8 cellular contexts compared by ENCODE assay signal in genomic region chr1:6448749-6449631, GRCh38. TPM values are rescaled to one million over a fixed set of nuclear protein-coding genes. Genes with fewer than 3 reads are reported as not detected.
DNase-seq lines count a peak whose midpoint lies in the region; ATAC-seq, FAIRE-seq and TF ChIP-seq lines count a peak whose summit lies in the region.

No MANE protein-coding gene starts in this region.

- no peak for TF ChIP-seq POLR2A in IMR-90 (IDR thresholded peaks at IDR 0.05; ENCODE audit: low read depth, low read length)

- BruUV-seq in IMR-90 (replicated peaks; lab: Mats Ljungman, UMichigan) = no TSS peak

- H3K36me3 Mint-ChIP-seq in CD4-positive, CD25-positive, alpha-beta regulatory T cell = no peaks in the 10 kb centered on the region
- H3K36me3 Mint-ChIP-seq in astrocyte (ENCODE audit: low read depth, unreplicated experiment) = peaks cover 4% of the 10 kb centered on the region
- H3K36me3 Mint-ChIP-seq in activated CD8-positive, alpha-beta memory T cell treated with anti-CD3 and anti-CD28 coated beads, Interleukin-2, amount 10 ng/mL, durations not matched to agents 7 days and 5 days = no peaks in the 10 kb centered on the region

- H3K23ac ChIP-seq in IMR-90 (ENCODE audit: low read depth, low read length) (no peak overlapping the region), mesendoderm (ENCODE audit: low read length) (no peak overlapping the region)

- no peak overlapping the region for H2BK5ac ChIP-seq in IMR-90 (ENCODE audit: low read depth, low read length, poor library complexity, severe bottlenecking)
- H2BK5ac ChIP-seq in mesendoderm (ENCODE audit: low read length) = no peak overlapping the region

- H2BK120ac ChIP-seq in IMR-90 (ENCODE audit: low read depth, low read length) (no peak overlapping the region), mesendoderm (ENCODE audit: low read depth, low read length) (no peak overlapping the region)

- no peak overlapping the region for H4K91ac ChIP-seq in IMR-90 (ENCODE audit: insufficient read depth, low read depth, low read length)

- no peak overlapping the region for H3K27ac ChIP-seq in CD4-positive, CD25-positive, alpha-beta regulatory T cell (ENCODE audit: insufficient read depth, low read length, poor library complexity, severe bottlenecking)
- H3K27ac ChIP-seq in IMR-90 (ENCODE audit: insufficient read depth, low read length) (no peak overlapping the region), astrocyte (ENCODE audit: low read depth, low read length) (no peak overlapping the region), mesendoderm (ENCODE audit: low read depth, low read length) (no peak overlapping the region)

- CTCF ChIA-PET in IMR-90 (lab: Yijun Ruan, JAX) = interaction anchor here (0.6 to 1.1 kb wide), 3 partner anchors 12 to 208 kb away, joined by 3 read pairs; no protein-coding TSS in a partner anchor
- CTCF ChIA-PET in activated CD8-positive, alpha-beta memory T cell treated with anti-CD3 and anti-CD28 coated beads, Interleukin-2, amount 10 ng/mL, durations not matched to agents 7 days and 5 days (lab: Charles Lee) = interaction anchor here (1.0 to 3.8 kb wide), 6 partner anchors 11 to 90 kb away, joined by 3 to 26 read pairs (median 4); partner anchors contain the start of gene TNFRSF25

- TF ChIP-seq CTCF in IMR-90 (conservative IDR thresholded peaks at IDR 0.05; ENCODE audit: low read depth, low read length) (0 out of 2 replicates have a peak, but pooled peaks have one; percentile 10), astrocyte (IDR thresholded peaks at IDR 0.05; ENCODE audit: insufficient read depth, low read depth, low read length) (no peak)

- in situ Hi-C loops in IMR-90 (cut with MboI; ENCODE audit: low sequenced_read_pairs) = no loop called here

- ATAC-seq in CD4-positive, CD25-positive, alpha-beta regulatory T cell (ENCODE audit: low read depth in 2 of 2) = peak in 1 of 2 donors; percentile 17
- peak; percentile 65 for ATAC-seq in IMR-90 (ENCODE audit: low read depth)
- no peak for ATAC-seq in GM19328 (IDR thresholded peaks at IDR 0.05; ENCODE audit: unreplicated experiment)
- no peak for ATAC-seq in GM18873 (IDR thresholded peaks at IDR 0.05; ENCODE audit: low FRiP score, unreplicated experiment)
- ATAC-seq in GM21526 (IDR thresholded peaks at IDR 0.05; ENCODE audit: low FRiP score, unreplicated experiment) = no peak
- ATAC-seq in activated CD8-positive, alpha-beta memory T cell treated with anti-CD3 and anti-CD28 coated beads, Interleukin-2, amount 10 ng/mL, durations not matched to agents 7 days and 5 days = no peak

- WGBS in IMR-90 (ENCODE audit: extremely low coverage in 2 of 2, insufficient read length in 1 of 2), 2 experiments = 4% methylated on average over 10 of the region's 66 CpGs; no CpG with 5 or more reads in 1 of the 2 experiments
- no CpG with 5 or more reads among the region's 66 CpGs for WGBS in mesendoderm (ENCODE audit: extremely low coverage, insufficient coverage, low lambda C conversion rate)

- H4K20me1 ChIP-seq in IMR-90 (ENCODE audit: insufficient read depth, low read length) (no peaks in the 10 kb centered on the region), astrocyte (ENCODE audit: insufficient read depth, low read length) (no peaks in the 10 kb centered on the region)

- peaks cover 77% of the 10 kb centered on the region for H3K27me3 Mint-ChIP-seq in CD4-positive, CD25-positive, alpha-beta regulatory T cell
- H3K27me3 Mint-ChIP-seq in astrocyte (ENCODE audit: low read depth, unreplicated experiment) = peaks cover 42% of the 10 kb centered on the region
- peaks cover 65% of the 10 kb centered on the region for H3K27me3 Mint-ChIP-seq in activated CD8-positive, alpha-beta memory T cell treated with anti-CD3 and anti-CD28 coated beads, Interleukin-2, amount 10 ng/mL, durations not matched to agents 7 days and 5 days

- H3K18ac ChIP-seq in IMR-90 (ENCODE audit: low read depth, low read length) = no peak overlapping the region
- H3K18ac ChIP-seq in mesendoderm (ENCODE audit: low read length) = no peak overlapping the region

- DNase-seq in CD4-positive, CD25-positive, alpha-beta regulatory T cell = no peak
- DNase-seq in IMR-90 (no peak), astrocyte (ENCODE audit: low read depth) (no peak), mesendoderm (peak; percentile 73)
- no peak for DNase-seq in activated CD8-positive, alpha-beta memory T cell treated with anti-CD3 and anti-CD28 coated beads, Interleukin-2, amount 10 ng/mL, durations not matched to agents 7 days and 5 days

- no peak overlapping the region for H3K14ac ChIP-seq in IMR-90 (replicated peaks; ENCODE audit: low read depth, low read length)

- H2AK5ac ChIP-seq in IMR-90 (ENCODE audit: low read depth, low read length) (no peak overlapping the region), mesendoderm (ENCODE audit: low read length) (no peak overlapping the region)

- H3K56ac ChIP-seq in IMR-90 (ENCODE audit: extremely low read depth, insufficient read depth, low read length) (no peak overlapping the region), mesendoderm (ENCODE audit: low read length) (no peak overlapping the region)

- no peak overlapping the region for H4K5ac ChIP-seq in IMR-90 (ENCODE audit: low read depth, low read length)
- no peak overlapping the region for H4K5ac ChIP-seq in mesendoderm (ENCODE audit: low read length)

- H3K36me3 ChIP-seq in CD4-positive, CD25-positive, alpha-beta regulatory T cell (ENCODE audit: control insufficient read depth, insufficient read depth, low read length) = no peaks in the 10 kb centered on the region
- H3K36me3 ChIP-seq in IMR-90 (ENCODE audit: control insufficient read depth, insufficient read depth, low read length) (no peaks in the 10 kb centered on the region), astrocyte (ENCODE audit: insufficient read depth, low read length) (no peaks in the 10 kb centered on the region), mesendoderm (ENCODE audit: control insufficient read depth, insufficient read depth, low read length) (no peaks in the 10 kb centered on the region)

- H4K8ac ChIP-seq in IMR-90 (ENCODE audit: low read depth in 2 of 2, low read length in 2 of 2) (no peak overlapping the region), mesendoderm (ENCODE audit: low read depth, low read length) (no peak overlapping the region)

- FAIRE-seq in astrocyte (lab: Jason Lieb, UNC) = no peak

- dilution Hi-C loops in IMR-90 (cut with HindIII; ENCODE audit: low sequenced_read_pairs, unreplicated experiment) = no loop called here

- no peaks in the 10 kb centered on the region for H3K9me3 ChIP-seq in CD4-positive, CD25-positive, alpha-beta regulatory T cell (ENCODE audit: control insufficient read depth in 2 of 2, low read length in 2 of 2)
- no peaks in the 10 kb centered on the region for H3K9me3 ChIP-seq in IMR-90 (ENCODE audit: control insufficient read depth, insufficient read depth, low read length)
- H3K9me3 ChIP-seq in astrocyte (ENCODE audit: insufficient read depth, low read depth, low read length) = no peaks in the 10 kb centered on the region

- no peak overlapping the region for H3K4me3 ChIP-seq in CD4-positive, CD25-positive, alpha-beta regulatory T cell (ENCODE audit: low read depth, low read length)
- H3K4me3 ChIP-seq in IMR-90 (ENCODE audit: insufficient read depth, low read depth, low read length) (0 out of 2 replicates have a peak overlapping the region, but pooled peaks have one; percentile 12), astrocyte (ENCODE audit: insufficient read depth, low read depth, low read length) (no peak overlapping the region), mesendoderm (ENCODE audit: low read length) (no peak overlapping the region)

- no peak overlapping the region for H3K4ac ChIP-seq in IMR-90 (ENCODE audit: low read depth, low read length)
- H3K4ac ChIP-seq in mesendoderm (ENCODE audit: low read depth, low read length) = no peak overlapping the region

- POLR2A ChIA-PET in IMR-90 (lab: Charles Lee; ENCODE audit: unreplicated experiment) = no interaction called here

- no peaks in the 10 kb centered on the region; the same call in 1 of the 2 replicates for H3K9me1 ChIP-seq in IMR-90 (ENCODE audit: insufficient read depth, low read length)

- H3K79me2 ChIP-seq in astrocyte (ENCODE audit: insufficient read depth, low read length) (no peaks in the 10 kb centered on the region), mesendoderm (ENCODE audit: control insufficient read depth, insufficient read depth, low read length) (no peaks in the 10 kb centered on the region)

- intact Hi-C loops in IMR-90 (cut with micrococcal nuclease) = no loop called here

- H2BK15ac ChIP-seq in IMR-90 (ENCODE audit: low read depth, low read length) = no peak overlapping the region
- H2BK15ac ChIP-seq in mesendoderm (replicated peaks; ENCODE audit: low read depth) = no peak overlapping the region

- peaks cover 30% of the 10 kb centered on the region for H3K4me1 ChIP-seq in CD4-positive, CD25-positive, alpha-beta regulatory T cell (ENCODE audit: control insufficient read depth, insufficient read depth, low read length, poor library complexity, severe bottlenecking)
- H3K4me1 ChIP-seq in IMR-90 (ENCODE audit: control insufficient read depth, insufficient read depth, low read length) (no peaks in the 10 kb centered on the region), astrocyte (ENCODE audit: insufficient read depth, low read length) (no peaks in the 10 kb centered on the region), mesendoderm (ENCODE audit: control insufficient read depth, low read depth, low read length) (no peaks in the 10 kb centered on the region)

- peak overlapping the region; percentile 13 to 70 (median 57) for H3K4me3 Mint-ChIP-seq in CD4-positive, CD25-positive, alpha-beta regulatory T cell
- no peak overlapping the region for H3K4me3 Mint-ChIP-seq in astrocyte (ENCODE audit: unreplicated experiment)
- H3K4me3 Mint-ChIP-seq in activated CD8-positive, alpha-beta memory T cell treated with anti-CD3 and anti-CD28 coated beads, Interleukin-2, amount 10 ng/mL, durations not matched to agents 7 days and 5 days = no peak overlapping the region

- no peak for TF ChIP-seq RAD21 in IMR-90 (IDR thresholded peaks at IDR 0.05; ENCODE audit: low read length)

- H3K4me2 ChIP-seq in IMR-90 (ENCODE audit: low read depth, low read length) (no peak overlapping the region; the same call in 1 of the 2 replicates), astrocyte (ENCODE audit: low read length) (peak overlapping the region; percentile 11), mesendoderm (ENCODE audit: low read length) (no peak overlapping the region)

- H3K79me1 ChIP-seq in IMR-90 (ENCODE audit: low read depth in 1 of 2, low read length in 2 of 2) = no peaks in the 10 kb centered on the region
- H3K79me1 ChIP-seq in mesendoderm (ENCODE audit: low read length) = no peaks in the 10 kb centered on the region

- H3K9me3 Mint-ChIP-seq in CD4-positive, CD25-positive, alpha-beta regulatory T cell = peaks cover 0 to 4% (median 0%) of the 10 kb centered on the region in 7 donors
- peaks cover 2% of the 10 kb centered on the region for H3K9me3 Mint-ChIP-seq in astrocyte (ENCODE audit: unreplicated experiment)
- H3K9me3 Mint-ChIP-seq in activated CD8-positive, alpha-beta memory T cell treated with anti-CD3 and anti-CD28 coated beads, Interleukin-2, amount 10 ng/mL, durations not matched to agents 7 days and 5 days (ENCODE audit: low read depth) = no peaks in the 10 kb centered on the region

- peaks cover 0 to 40% (median 11%) of the 10 kb centered on the region in 4 donors for H3K4me1 Mint-ChIP-seq in CD4-positive, CD25-positive, alpha-beta regulatory T cell
- H3K4me1 Mint-ChIP-seq in astrocyte (ENCODE audit: low read depth, unreplicated experiment) = no peaks in the 10 kb centered on the region
- peaks cover 6% of the 10 kb centered on the region for H3K4me1 Mint-ChIP-seq in activated CD8-positive, alpha-beta memory T cell treated with anti-CD3 and anti-CD28 coated beads, Interleukin-2, amount 10 ng/mL, durations not matched to agents 7 days and 5 days

- no peak overlapping the region for H2BK20ac ChIP-seq in IMR-90 (ENCODE audit: low read depth, low read length)

- H2AK9ac ChIP-seq in IMR-90 (replicated peaks; ENCODE audit: low read depth, low read length, poor library complexity) = no peak overlapping the region

- H3K9ac ChIP-seq in IMR-90 (ENCODE audit: low read depth, low read length) (no peak overlapping the region), astrocyte (ENCODE audit: low read length) (no peak overlapping the region), mesendoderm (ENCODE audit: low read length) (no peak overlapping the region)

- H2AFZ ChIP-seq in IMR-90 (replicated peaks; ENCODE audit: low read length, poor library complexity) (no peak overlapping the region), astrocyte (ENCODE audit: low read depth, low read length) (no peak overlapping the region)

- H3K27ac Mint-ChIP-seq in CD4-positive, CD25-positive, alpha-beta regulatory T cell = peak overlapping the region in 1 of 3 donors; percentile 74
- H3K27ac Mint-ChIP-seq in astrocyte (ENCODE audit: unreplicated experiment) = no peak overlapping the region
- H3K27ac Mint-ChIP-seq in activated CD8-positive, alpha-beta memory T cell treated with anti-CD3 and anti-CD28 coated beads, Interleukin-2, amount 10 ng/mL, durations not matched to agents 7 days and 5 days = no peak overlapping the region

- H3K27me3 ChIP-seq in CD4-positive, CD25-positive, alpha-beta regulatory T cell (ENCODE audit: control insufficient read depth, insufficient read depth, low read length) = peaks cover 8% of the 10 kb centered on the region
- peaks cover 78% of the 10 kb centered on the region for H3K27me3 ChIP-seq in IMR-90 (ENCODE audit: control insufficient read depth, insufficient read depth, low read length)
- peaks cover 31% of the 10 kb centered on the region for H3K27me3 ChIP-seq in astrocyte (ENCODE audit: insufficient read depth, low read length)
- no peaks in the 10 kb centered on the region for H3K27me3 ChIP-seq in mesendoderm (ENCODE audit: insufficient read depth, low read length, poor library complexity)

RNA-seq across cellular contexts. Expression of gene TNFRSF25, which starts 17.0 kb away (rescaled TPM):
- 258 TPM for total RNA-seq in CD4-positive, CD25-positive, alpha-beta regulatory T cell
- polyA plus RNA-seq in CD4-positive, CD25-positive, alpha-beta regulatory T cell = 10 to 100 TPM; 23.3 to 32.8 (median 31.0) TPM
- total RNA-seq in IMR-90 (2012; rRNA removed) = 0.83 and 1.3 TPM in 2 replicates
- 11.2 and 14.5 TPM in 2 replicates for polyA plus RNA-seq in IMR-90 (2012; rRNA removed)
- polyA plus RNA-seq in IMR-90 (2012; cell fraction: cytosol; rRNA removed) = 6.5 and 7.5 TPM in 2 replicates
- polyA plus RNA-seq in IMR-90 (2012; cell fraction: nucleus; rRNA removed; ENCODE audit: low replicate concordance) = 119 and 293 TPM in 2 replicates
- total RNA-seq in astrocyte = 16.5 and 18.8 TPM in 2 replicates
- 4.0 TPM for polyA plus RNA-seq in mesendoderm (2013, experiment 1 of 2)
- 3.9 TPM for polyA plus RNA-seq in mesendoderm (2013, experiment 2 of 2)
- 10 to 100 TPM; 54.3 to 71.6 TPM for total RNA-seq in activated CD8-positive, alpha-beta memory T cell treated with anti-CD3 and anti-CD28 coated beads, Interleukin-2, amount 10 ng/mL, durations not matched to agents 7 days and 5 days

RNA-seq across cellular contexts. Expression of gene ESPN, which starts 24.4 kb away (rescaled TPM):
- 3.7 TPM for total RNA-seq in CD4-positive, CD25-positive, alpha-beta regulatory T cell
- polyA plus RNA-seq in CD4-positive, CD25-positive, alpha-beta regulatory T cell = under 1 TPM; 0.22 to 0.25 (median 0.22) TPM
- total RNA-seq in IMR-90 (2012; rRNA removed) = under 0.01 TPM in 1 of 2 replicates, not detected in the other
- polyA plus RNA-seq in IMR-90 (2012; rRNA removed) = 0.02 and 0.03 TPM in 2 replicates
- 0.02 and 0.07 TPM in 2 replicates for polyA plus RNA-seq in IMR-90 (2012; cell fraction: cytosol; rRNA removed)
- 0.10 and 0.15 TPM in 2 replicates for polyA plus RNA-seq in IMR-90 (2012; cell fraction: nucleus; rRNA removed; ENCODE audit: low replicate concordance)
- total RNA-seq in astrocyte = 0.66 and 0.96 TPM in 2 replicates
- 5.0 TPM for polyA plus RNA-seq in mesendoderm (2013, experiment 1 of 2)
- polyA plus RNA-seq in mesendoderm (2013, experiment 2 of 2) = 4.9 TPM
- under 1 TPM; 0.32 to 0.89 TPM for total RNA-seq in activated CD8-positive, alpha-beta memory T cell treated with anti-CD3 and anti-CD28 coated beads, Interleukin-2, amount 10 ng/mL, durations not matched to agents 7 days and 5 days

RNA-seq across cellular contexts. Expression of gene HES2, which starts 29.3 kb away (rescaled TPM):
- not detected for total RNA-seq in CD4-positive, CD25-positive, alpha-beta regulatory T cell
- not detected for polyA plus RNA-seq in CD4-positive, CD25-positive, alpha-beta regulatory T cell
- total RNA-seq in IMR-90 (2012; rRNA removed) = not detected in 2 replicates
- not detected in 2 replicates for polyA plus RNA-seq in IMR-90 (2012; rRNA removed)
- 0.01 TPM in 1 of 2 replicates, not detected in the other for polyA plus RNA-seq in IMR-90 (2012; cell fraction: cytosol; rRNA removed)
- 0.03 and 0.08 TPM in 2 replicates for polyA plus RNA-seq in IMR-90 (2012; cell fraction: nucleus; rRNA removed; ENCODE audit: low replicate concordance)
- 0.94 and 3.0 TPM in 2 replicates for total RNA-seq in astrocyte
- 0.13 TPM for polyA plus RNA-seq in mesendoderm (2013, experiment 1 of 2)
- 0.14 TPM for polyA plus RNA-seq in mesendoderm (2013, experiment 2 of 2)
- total RNA-seq in activated CD8-positive, alpha-beta memory T cell treated with anti-CD3 and anti-CD28 coated beads, Interleukin-2, amount 10 ng/mL, durations not matched to agents 7 days and 5 days = under 1 TPM in 1 of 2 experiments, not detected in 1; 0.52 TPM

RNA-seq across cellular contexts. Expression of gene PLEKHG5, which starts 42.5 kb away (rescaled TPM):
- 5.0 TPM for total RNA-seq in CD4-positive, CD25-positive, alpha-beta regulatory T cell
- 1 to 10 TPM in 1 of 4 donors, under 1 TPM in 2, not detected in 1; 0.65 to 1.0 (median 0.68) TPM for polyA plus RNA-seq in CD4-positive, CD25-positive, alpha-beta regulatory T cell
- total RNA-seq in IMR-90 (2012; rRNA removed) (4.8 and 5.0 TPM in 2 replicates), astrocyte (23.0 and 25.1 TPM in 2 replicates)
- polyA plus RNA-seq in IMR-90 (2012; rRNA removed) = 11.6 and 13.7 TPM in 2 replicates
- 4.8 and 7.8 TPM in 2 replicates for polyA plus RNA-seq in IMR-90 (2012; cell fraction: cytosol; rRNA removed)
- polyA plus RNA-seq in IMR-90 (2012; cell fraction: nucleus; rRNA removed; ENCODE audit: low replicate concordance) = 61.6 and 111 TPM in 2 replicates
- polyA plus RNA-seq in mesendoderm (2013, experiment 1 of 2) = 5.0 TPM
- polyA plus RNA-seq in mesendoderm (2013, experiment 2 of 2) = 5.0 TPM
- total RNA-seq in activated CD8-positive, alpha-beta memory T cell treated with anti-CD3 and anti-CD28 coated beads, Interleukin-2, amount 10 ng/mL, durations not matched to agents 7 days and 5 days = 1 to 10 TPM; 1.1 to 1.7 TPM

RNA-seq across cellular contexts. Expression of gene ACOT7, which starts 55.4 kb away (rescaled TPM):
- 9.6 TPM for total RNA-seq in CD4-positive, CD25-positive, alpha-beta regulatory T cell
- 10 to 100 TPM in 2 of 4 donors, 1 to 10 TPM in 2; 9.3 to 13.6 (median 9.9) TPM for polyA plus RNA-seq in CD4-positive, CD25-positive, alpha-beta regulatory T cell
- total RNA-seq in IMR-90 (2012; rRNA removed) (48.9 and 51.6 TPM in 2 replicates), astrocyte (75.6 and 91.1 TPM in 2 replicates)
- 242 and 271 TPM in 2 replicates for polyA plus RNA-seq in IMR-90 (2012; rRNA removed)
- 291 and 311 TPM in 2 replicates for polyA plus RNA-seq in IMR-90 (2012; cell fraction: cytosol; rRNA removed)
- polyA plus RNA-seq in IMR-90 (2012; cell fraction: nucleus; rRNA removed; ENCODE audit: low replicate concordance) = 66.2 and 158 TPM in 2 replicates
- polyA plus RNA-seq in mesendoderm (2013, experiment 1 of 2) = 101 TPM
- polyA plus RNA-seq in mesendoderm (2013, experiment 2 of 2) = 108 TPM
- 10 to 100 TPM; 81.3 to 87.0 TPM for total RNA-seq in activated CD8-positive, alpha-beta memory T cell treated with anti-CD3 and anti-CD28 coated beads, Interleukin-2, amount 10 ng/mL, durations not matched to agents 7 days and 5 days

Comparison
In these comparisons a context has a peak if more than half of its experiments do, and no peak if none do; other contexts are left out.
1. H3K4me3 Mint-ChIP-seq: peak in CD4-positive, CD25-positive, alpha-beta regulatory T cell (4 of 4); none in astrocyte (single experiment) and activated CD8-positive, alpha-beta memory T cell treated with anti-CD3 and anti-CD28 coated beads, Interleukin-2, amount 10 ng/mL, durations not matched to agents 7 days and 5 days (single experiment).